12 cellular contexts compared by ENCODE assay signal in the genomic region with DNA sequence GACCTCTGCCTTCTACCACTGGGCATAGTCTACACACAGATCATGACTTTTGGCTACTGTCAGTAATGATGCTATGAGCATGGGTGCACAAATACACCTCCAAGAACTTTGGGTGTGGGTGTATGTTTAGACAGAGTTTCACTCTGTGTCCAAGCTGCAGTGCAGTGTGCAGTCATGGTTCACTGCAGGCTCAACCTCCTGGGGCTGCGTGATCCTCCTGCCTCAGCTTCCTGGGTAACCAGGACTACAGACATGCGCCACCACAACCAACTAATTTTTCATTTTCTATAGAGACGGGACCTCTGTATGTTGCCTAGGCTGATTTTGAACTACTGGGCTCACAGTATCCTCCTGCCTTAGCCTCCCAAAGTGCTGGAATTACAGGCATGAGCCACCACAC.
DNase-seq lines count a peak whose midpoint lies in the region; ATAC-seq and TF ChIP-seq lines count a peak whose summit lies in the region.
"Had no signal": no experiment of that assay in that cellular context is flagged by ENCODE, and none has a peak within 500 bp of the region (broad histone marks: within the 10 kb centered on the region; RNA-seq: fewer than 3 reads in every experiment).

No MANE protein-coding gene starts in this region.

- ATAC-seq in GM18520 (IDR thresholded peaks at IDR 0.05; ENCODE audit: unreplicated experiment) (peak; percentile 95), GM21390 (IDR thresholded peaks at IDR 0.05; ENCODE audit: unreplicated experiment) (peak; percentile 95), HG03025 (IDR thresholded peaks at IDR 0.05; ENCODE audit: low FRiP score, unreplicated experiment) (peak; percentile 96), T-cell (replicated peaks in 1 of 4) (no peak)

- TF ChIP-seq CTCF in OCI-LY1 (IDR thresholded peaks at IDR 0.05; ENCODE audit: low read length) = no peak

- no peaks in the 10 kb centered on the region for H3K27me3 Mint-ChIP-seq in T-cell

- no peak overlapping the region for H3K4me3 Mint-ChIP-seq in T-cell
- H3K4me3 Mint-ChIP-seq: natural killer cell treated with Interleukin-12 subunit alpha and Interleukin-12 subunit beta and Interleukin-15 and Interleukin-18, amount 100 ng/mL, for 72 hours had no signal

- H3K79me2 ChIP-seq in OCI-LY1 (ENCODE audit: insufficient read depth, low read length) = no peaks in the 10 kb centered on the region

- no peak overlapping the region for H3K4me2 ChIP-seq in OCI-LY1 (ENCODE audit: low read length)
- H3K4me2 ChIP-seq: smooth muscle cell had no signal

- peak overlapping the region; percentile 72; the same call in 1 of the 2 replicates for H2AFZ ChIP-seq in OCI-LY1 (ENCODE audit: low read length)

- no peaks in the 10 kb centered on the region for H3K36me3 ChIP-seq in OCI-LY1 (ENCODE audit: insufficient read depth, low read length)
- H3K36me3 ChIP-seq: esophagus muscularis mucosa had no signal

- DNase-seq in SW 1271 (lab: John Stamatoyannopoulos, UW) (no peak), T-cell (no peak), NCI-H510A (lab: John Stamatoyannopoulos, UW) (no peak), NCI-H1417 (lab: John Stamatoyannopoulos, UW) (no peak)
- DNase-seq: RPMI8226 had no signal

- no peaks in the 10 kb centered on the region for H3F3A ChIP-seq in OCI-LY1 (ENCODE audit: insufficient read depth, low read length)

- no peaks in the 10 kb centered on the region for H3K9me3 Mint-ChIP-seq in T-cell
- H3K9me3 Mint-ChIP-seq: natural killer cell treated with Interleukin-12 subunit alpha and Interleukin-12 subunit beta and Interleukin-15 and Interleukin-18, amount 100 ng/mL, for 72 hours had no signal

- no peaks in the 10 kb centered on the region for H3K4me1 Mint-ChIP-seq in T-cell

- no peak overlapping the region for H3K9ac ChIP-seq in OCI-LY1 (ENCODE audit: low read length)

- CTCF ChIA-PET in T-cell (lab: Charles Lee) = no interaction called here

- H3K4me1 ChIP-seq in OCI-LY1 (ENCODE audit: insufficient read depth, low read length, severe bottlenecking) = peaks cover 28% of the 10 kb centered on the region

- no peaks in the 10 kb centered on the region for H3K9me2 ChIP-seq in OCI-LY1 (ENCODE audit: low read depth, low read length)

- H3K4me3 ChIP-seq in OCI-LY1 (ENCODE audit: low read depth, low read length, poor library complexity, severe bottlenecking) = no peak overlapping the region
- H3K4me3 ChIP-seq: esophagus muscularis mucosa, smooth muscle cell had no signal

- H3K27ac ChIP-seq in OCI-LY1 (ENCODE audit: low read depth, low read length, poor library complexity, severe bottlenecking) = peak overlapping the region; percentile 68
- H3K27ac ChIP-seq: esophagus muscularis mucosa had no signal

- no peak overlapping the region for H3K27ac Mint-ChIP-seq in T-cell
- H3K27ac Mint-ChIP-seq: natural killer cell treated with Interleukin-12 subunit alpha and Interleukin-12 subunit beta and Interleukin-15 and Interleukin-18, amount 100 ng/mL, for 72 hours had no signal

- no peaks in the 10 kb centered on the region for H3K9me3 ChIP-seq in OCI-LY1 (ENCODE audit: low read length)
- H3K9me3 ChIP-seq: esophagus muscularis mucosa had no signal

- H3K27me3 ChIP-seq in OCI-LY1 (ENCODE audit: insufficient read depth, low read length) = no peaks in the 10 kb centered on the region
- H3K27me3 ChIP-seq: esophagus muscularis mucosa had no signal

- H4K20me1 ChIP-seq in OCI-LY1 (ENCODE audit: insufficient read depth, low read length) = no peaks in the 10 kb centered on the region

- H3K36me3 Mint-ChIP-seq in T-cell = no peaks in the 10 kb centered on the region
- H3K36me3 Mint-ChIP-seq: natural killer cell treated with Interleukin-12 subunit alpha and Interleukin-12 subunit beta and Interleukin-15 and Interleukin-18, amount 100 ng/mL, for 72 hours had no signal

- POLR2A ChIA-PET in T-cell (lab: Charles Lee) = no interaction called here

Comparison
In these comparisons a context has a peak if more than half of its experiments do, and no peak if none do; other contexts are left out.
1. ATAC-seq: peak in GM18520 (single experiment), GM21390 (single experiment) and HG03025 (single experiment); none in T-cell (0 of 4).